ENCODE assay signal across 8 cellular contexts in genomic region chr5:65172486-65173129, GRCh38.
DNase-seq lines count a peak whose midpoint lies in the region; ATAC-seq and FAIRE-seq lines count a peak whose summit lies in the region.

No MANE protein-coding gene starts in this region.

- H3K4me2 ChIP-seq in skeletal muscle satellite cell (ENCODE audit: low read length): no peak overlapping the region

- H3K9ac ChIP-seq in skeletal muscle satellite cell (ENCODE audit: low read depth, low read length): peak overlapping the region; percentile 38

- DNase-seq in GM18507 (ENCODE audit: extremely low spot score, insufficient read length, low read depth): peak; percentile 5
- DNase-seq in activated CD4-positive, alpha-beta T cell treated with anti-CD3 and anti-CD28 coated beads, Interleukin-2, amount 50 U/mL, for 4 hours: peak; percentile 8 to 13
- DNase-seq in SK-N-DZ (ENCODE audit: low spot score): no peak
- DNase-seq in SKM-1 treated with dmso at 0.1 percent for 144 hours (lab: John Stamatoyannopoulos, UW; ENCODE audit: unreplicated experiment): no peak
- DNase-seq in mucosa of gallbladder (ENCODE audit: low spot score): no peak
- DNase-seq in superior temporal gyrus (ENCODE audit: extremely low spot score): no peak

- H3K36me3 ChIP-seq in skeletal muscle satellite cell (ENCODE audit: insufficient read depth, low read length): peaks cover 30% of the 10 kb centered on the region

- H3K4me1 ChIP-seq in skeletal muscle satellite cell (ENCODE audit: control insufficient read depth, insufficient read depth, low read length): peaks cover 14% of the 10 kb centered on the region

- no peak overlapping the region for H3K4me3 ChIP-seq in skeletal muscle satellite cell (ENCODE audit: low read length)

- peak; percentile 100 for ATAC-seq in HG02610 (IDR thresholded peaks at IDR 0.05; ENCODE audit: unreplicated experiment)

- no peaks in the 10 kb centered on the region for H3K9me3 ChIP-seq in skeletal muscle satellite cell (replicated peaks; ENCODE audit: low read length)

- H3K27me3 ChIP-seq in skeletal muscle satellite cell (ENCODE audit: control insufficient read depth, insufficient read depth, low read length): no peaks in the 10 kb centered on the region

- peak; percentile 63 for FAIRE-seq in GM18507 (lab: Jason Lieb, UNC)

Comparison
In these comparisons a context has a peak if more than half of its experiments do, and no peak if none do; other contexts are left out.
1. DNase-seq: peak in GM18507 (single experiment) and activated CD4-positive, alpha-beta T cell treated with anti-CD3 and anti-CD28 coated beads, Interleukin-2, amount 50 U/mL, for 4 hours (2 of 2); none in SK-N-DZ (single experiment), SKM-1 treated with dmso at 0.1 percent for 144 hours (single experiment), mucosa of gallbladder (single experiment) and superior temporal gyrus (single experiment).